ENCODE assay signal across 1 cellular context in genomic region chr17:43403846-43404245, GRCh38.
TF ChIP-seq lines count a peak whose summit lies in the region.

No MANE protein-coding gene starts in this region.

TF ChIP-seq in K562, 482 proteins besides CTCF, POLR2A, EP300 and RAD21 (continued from another document and continues in another):
- TF ChIP-seq E2F5 (CRISPR knock-in tag; IDR thresholded peaks at IDR 0.05) (no peak), CBX5 (IDR thresholded peaks at IDR 0.05; ENCODE audit: borderline replicate concordance, low read depth) (no peak), U2AF1 (optimal IDR thresholded peaks at IDR 0.05; ENCODE audit: low read depth, low read length) (no peak), HDGF (IDR thresholded peaks at IDR 0.05) (no peak), ZNF408 (CRISPR knock-in tag; IDR thresholded peaks at IDR 0.05; ENCODE audit: low read depth) (no peak), TAL1 (IDR thresholded peaks at IDR 0.05) (peak; percentile 92), HNRNPK (IDR thresholded peaks at IDR 0.05; ENCODE audit: low read depth, low read length, poor library complexity, severe bottlenecking) (no peak), XRCC4 (IDR thresholded peaks at IDR 0.05; ENCODE audit: extremely low read depth, insufficient read depth, insufficient read length) (no peak), GABPB1 (CRISPR knock-in tag; IDR thresholded peaks at IDR 0.05) (no peak), DIDO1 (tag; IDR thresholded peaks at IDR 0.05; ENCODE audit: low read depth) (no peak), TEAD4 (IDR thresholded peaks at IDR 0.05; ENCODE audit: low read length) (peak; percentile 88), TEAD4 (CRISPR knock-in tag; IDR thresholded peaks at IDR 0.05; ENCODE audit: borderline replicate concordance) (no peak), ESRRB (CRISPR knock-in tag; IDR thresholded peaks at IDR 0.05; ENCODE audit: borderline replicate concordance) (no peak), SMC3 (conservative IDR thresholded peaks at IDR 0.05; ENCODE audit: insufficient read depth, low read depth, low read length) (no peak), ZNF511 (CRISPR knock-in tag; IDR thresholded peaks at IDR 0.05) (no peak), ZSCAN29 (IDR thresholded peaks at IDR 0.05) (no peak), BACH1 (tag; IDR thresholded peaks at IDR 0.05) (no peak), NFXL1 (CRISPR knock-in tag; IDR thresholded peaks at IDR 0.05) (no peak), CHD1 (IDR thresholded peaks at IDR 0.05; ENCODE audit: low read length) (no peak), SMAD3 (CRISPR knock-in tag; conservative IDR thresholded peaks at IDR 0.05) (no peak), JUN (IDR thresholded peaks at IDR 0.05; ENCODE audit: borderline replicate concordance, low read depth, low read length) (no peak), JUN (CRISPR knock-in tag; IDR thresholded peaks at IDR 0.05; ENCODE audit: borderline replicate concordance) (no peak), ZKSCAN1 (IDR thresholded peaks at IDR 0.05; ENCODE audit: low read depth, low read length) (peak; percentile 28; the same call in 1 of the 2 replicates), HSF4 (CRISPR knock-in tag; IDR thresholded peaks at IDR 0.05; ENCODE audit: borderline replicate concordance) (no peak), ZBTB33 (CRISPR knock-in tag; IDR thresholded peaks at IDR 0.05) (no peak), FUS (optimal IDR thresholded peaks at IDR 0.05; ENCODE audit: low read depth, low read length) (no peak), ZNF696 (CRISPR knock-in tag; conservative IDR thresholded peaks at IDR 0.05) (no peak), MLX (CRISPR knock-in tag; conservative IDR thresholded peaks at IDR 0.05) (no peak), ZNF445 (CRISPR knock-in tag; IDR thresholded peaks at IDR 0.05; ENCODE audit: low read depth) (no peak), NUFIP1 (IDR thresholded peaks at IDR 0.05; ENCODE audit: partially characterized antibody) (no peak), NBN (IDR thresholded peaks at IDR 0.05; ENCODE audit: low read depth) (no peak), ZNF134 (CRISPR knock-in tag; conservative IDR thresholded peaks at IDR 0.05) (no peak), BMI1 (IDR thresholded peaks at IDR 0.05; ENCODE audit: low read length) (no peak), RBM25 (IDR thresholded peaks at IDR 0.05; ENCODE audit: low read depth, low read length, severe bottlenecking) (no peak), FOS (IDR thresholded peaks at IDR 0.05; ENCODE audit: extremely low read depth, insufficient read length) (no peak), ZEB2 (IDR thresholded peaks at IDR 0.05) (no peak), BDP1 (IDR thresholded peaks at IDR 0.05; ENCODE audit: insufficient read depth, insufficient read length) (no peak), ARID4B (CRISPR knock-in tag; IDR thresholded peaks at IDR 0.05) (no peak), STAT5B (CRISPR knock-in tag; IDR thresholded peaks at IDR 0.05) (no peak), NEUROD1 (IDR thresholded peaks at IDR 0.05; ENCODE audit: borderline replicate concordance, low read depth, low read length, partially characterized antibody) (no peak), KHSRP (IDR thresholded peaks at IDR 0.05) (no peak), SUPT5H (IDR thresholded peaks at IDR 0.05) (no peak), RCOR1 (IDR thresholded peaks at IDR 0.05; ENCODE audit: borderline replicate concordance in 1 of 2, low read depth in 2 of 2, low read length in 2 of 2) (peak; percentile 98 to 100)
- TF ChIP-seq, protein P1, sequence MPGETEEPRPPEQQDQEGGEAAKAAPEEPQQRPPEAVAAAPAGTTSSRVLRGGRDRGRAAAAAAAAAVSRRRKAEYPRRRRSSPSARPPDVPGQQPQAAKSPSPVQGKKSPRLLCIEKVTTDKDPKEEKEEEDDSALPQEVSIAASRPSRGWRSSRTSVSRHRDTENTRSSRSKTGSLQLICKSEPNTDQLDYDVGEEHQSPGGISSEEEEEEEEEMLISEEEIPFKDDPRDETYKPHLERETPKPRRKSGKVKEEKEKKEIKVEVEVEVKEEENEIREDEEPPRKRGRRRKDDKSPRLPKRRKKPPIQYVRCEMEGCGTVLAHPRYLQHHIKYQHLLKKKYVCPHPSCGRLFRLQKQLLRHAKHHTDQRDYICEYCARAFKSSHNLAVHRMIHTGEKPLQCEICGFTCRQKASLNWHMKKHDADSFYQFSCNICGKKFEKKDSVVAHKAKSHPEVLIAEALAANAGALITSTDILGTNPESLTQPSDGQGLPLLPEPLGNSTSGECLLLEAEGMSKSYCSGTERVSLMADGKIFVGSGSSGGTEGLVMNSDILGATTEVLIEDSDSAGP (CRISPR knock-in tag; IDR thresholded peaks at IDR 0.05), result no peak
- TF ChIP-seq, protein P2, sequence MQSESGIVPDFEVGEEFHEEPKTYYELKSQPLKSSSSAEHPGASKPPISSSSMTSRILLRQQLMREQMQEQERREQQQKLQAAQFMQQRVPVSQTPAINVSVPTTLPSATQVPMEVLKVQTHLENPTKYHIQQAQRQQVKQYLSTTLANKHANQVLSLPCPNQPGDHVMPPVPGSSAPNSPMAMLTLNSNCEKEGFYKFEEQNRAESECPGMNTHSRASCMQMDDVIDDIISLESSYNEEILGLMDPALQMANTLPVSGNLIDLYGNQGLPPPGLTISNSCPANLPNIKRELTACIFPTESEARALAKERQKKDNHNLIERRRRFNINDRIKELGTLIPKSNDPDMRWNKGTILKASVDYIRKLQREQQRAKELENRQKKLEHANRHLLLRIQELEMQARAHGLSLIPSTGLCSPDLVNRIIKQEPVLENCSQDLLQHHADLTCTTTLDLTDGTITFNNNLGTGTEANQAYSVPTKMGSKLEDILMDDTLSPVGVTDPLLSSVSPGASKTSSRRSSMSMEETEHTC (IDR thresholded peaks at IDR 0.05), result no peak
- TF ChIP-seq, protein P3, sequence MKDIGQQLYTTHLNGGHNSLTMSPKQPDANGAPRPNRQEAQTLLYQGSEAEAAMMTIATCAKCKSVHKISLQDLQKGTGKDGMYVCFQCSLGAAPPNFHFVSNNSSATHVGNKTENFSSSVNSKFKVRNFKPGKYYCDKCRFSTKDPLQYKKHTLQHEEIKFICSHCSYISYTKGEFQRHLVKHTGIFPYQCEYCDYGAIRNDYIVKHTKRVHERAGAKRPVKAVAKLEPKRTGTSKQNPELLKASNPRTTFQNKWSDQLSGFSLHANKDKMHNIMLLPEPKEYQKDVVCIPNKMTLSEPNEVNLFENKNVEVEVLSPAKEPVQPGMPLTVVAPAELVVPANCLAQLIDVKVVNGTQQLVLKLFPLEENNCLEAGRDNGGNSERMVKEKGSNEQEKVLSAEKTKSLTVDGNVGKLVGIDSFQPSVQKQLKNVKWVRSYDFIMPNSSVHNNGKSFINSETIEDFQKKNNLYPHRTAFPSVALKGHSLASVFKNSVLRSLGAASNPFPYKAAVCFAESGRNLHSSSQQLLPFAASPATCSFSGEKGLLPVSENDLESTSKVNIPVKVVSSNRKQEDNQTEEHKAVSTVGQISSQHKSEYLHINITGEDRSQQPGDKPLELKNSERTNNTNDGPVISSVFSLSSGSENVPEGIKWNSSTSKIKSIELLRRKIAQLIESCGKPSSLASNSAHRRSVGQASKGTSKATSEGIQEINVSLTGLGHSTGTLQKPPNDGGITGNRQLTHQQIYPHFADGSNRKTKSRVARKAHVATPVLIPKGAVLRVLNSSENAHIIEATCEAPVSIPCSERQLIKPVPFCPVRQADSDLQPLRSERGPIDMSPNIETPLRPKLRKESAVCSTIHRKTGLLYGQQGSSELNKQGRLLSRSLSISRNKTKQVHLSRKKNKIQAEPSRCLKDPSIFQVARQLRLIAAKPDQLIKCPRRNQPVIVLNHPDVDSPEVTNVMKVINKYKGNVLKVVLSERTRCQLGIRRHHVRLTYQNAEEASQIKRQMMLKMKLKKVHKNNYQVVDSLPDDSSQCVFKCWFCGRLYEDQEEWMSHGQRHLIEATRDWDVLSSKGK (CRISPR knock-in tag; IDR thresholded peaks at IDR 0.05), result no peak
- TF ChIP-seq, protein P4, sequence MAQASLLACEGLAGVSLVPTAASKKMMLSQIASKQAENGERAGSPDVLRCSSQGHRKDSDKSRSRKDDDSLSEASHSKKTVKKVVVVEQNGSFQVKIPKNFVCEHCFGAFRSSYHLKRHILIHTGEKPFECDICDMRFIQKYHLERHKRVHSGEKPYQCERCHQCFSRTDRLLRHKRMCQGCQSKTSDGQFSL (CRISPR knock-in tag; IDR thresholded peaks at IDR 0.05), result no peak
- TF ChIP-seq, protein P4 (tag; IDR thresholded peaks at IDR 0.05), result no peak
- TF ChIP-seq, protein P5, sequence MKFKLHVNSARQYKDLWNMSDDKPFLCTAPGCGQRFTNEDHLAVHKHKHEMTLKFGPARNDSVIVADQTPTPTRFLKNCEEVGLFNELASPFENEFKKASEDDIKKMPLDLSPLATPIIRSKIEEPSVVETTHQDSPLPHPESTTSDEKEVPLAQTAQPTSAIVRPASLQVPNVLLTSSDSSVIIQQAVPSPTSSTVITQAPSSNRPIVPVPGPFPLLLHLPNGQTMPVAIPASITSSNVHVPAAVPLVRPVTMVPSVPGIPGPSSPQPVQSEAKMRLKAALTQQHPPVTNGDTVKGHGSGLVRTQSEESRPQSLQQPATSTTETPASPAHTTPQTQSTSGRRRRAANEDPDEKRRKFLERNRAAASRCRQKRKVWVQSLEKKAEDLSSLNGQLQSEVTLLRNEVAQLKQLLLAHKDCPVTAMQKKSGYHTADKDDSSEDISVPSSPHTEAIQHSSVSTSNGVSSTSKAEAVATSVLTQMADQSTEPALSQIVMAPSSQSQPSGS (CRISPR knock-in tag; IDR thresholded peaks at IDR 0.05), result no peak
- TF ChIP-seq, protein P6, sequence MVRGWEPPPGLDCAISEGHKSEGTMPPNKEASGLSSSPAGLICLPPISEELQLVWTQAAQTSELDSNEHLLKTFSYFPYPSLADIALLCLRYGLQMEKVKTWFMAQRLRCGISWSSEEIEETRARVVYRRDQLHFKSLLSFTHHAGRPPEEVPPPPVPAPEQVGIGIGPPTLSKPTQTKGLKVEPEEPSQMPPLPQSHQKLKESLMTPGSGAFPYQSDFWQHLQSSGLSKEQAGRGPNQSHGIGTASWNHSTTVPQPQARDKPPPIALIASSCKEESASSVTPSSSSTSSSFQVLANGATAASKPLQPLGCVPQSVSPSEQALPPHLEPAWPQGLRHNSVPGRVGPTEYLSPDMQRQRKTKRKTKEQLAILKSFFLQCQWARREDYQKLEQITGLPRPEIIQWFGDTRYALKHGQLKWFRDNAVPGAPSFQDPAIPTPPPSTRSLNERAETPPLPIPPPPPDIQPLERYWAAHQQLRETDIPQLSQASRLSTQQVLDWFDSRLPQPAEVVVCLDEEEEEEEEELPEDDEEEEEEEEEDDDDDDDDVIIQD (CRISPR knock-in tag; IDR thresholded peaks at IDR 0.05), result no peak
